In the genomic region with DNA sequence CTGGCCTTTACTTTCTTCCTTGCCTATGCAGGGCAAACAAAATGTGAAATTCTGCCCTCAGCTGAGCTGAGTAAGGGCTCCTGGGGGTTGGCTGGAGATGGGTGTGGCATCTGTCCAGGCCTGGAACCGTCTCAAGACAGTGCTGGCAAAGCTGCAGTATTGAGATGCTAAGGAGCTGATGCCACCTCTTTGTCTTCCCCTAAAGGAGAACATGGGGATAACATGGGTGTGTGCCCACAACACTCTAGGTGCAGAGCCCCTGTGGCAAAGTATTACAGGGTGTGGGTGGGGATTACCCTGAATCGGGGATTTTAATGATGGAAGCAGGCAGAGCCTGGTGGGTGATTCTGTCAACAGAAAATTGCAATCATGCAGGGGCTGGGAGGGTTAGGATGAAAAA, we compare ENCODE assay signal across 9 cellular contexts. TPM values are rescaled to one million over a fixed set of nuclear protein-coding genes. Genes with fewer than 3 reads are reported as not detected.
A peak's percentile ranks its signal among the peaks of the same experiment; 100 is the strongest.
DNase-seq lines count a peak whose midpoint lies in the region; ATAC-seq, FAIRE-seq and TF ChIP-seq lines count a peak whose summit lies in the region.
"Had no signal": no experiment of that assay in that cellular context is flagged by ENCODE, and none has a peak within 500 bp of the region (broad histone marks: within the 10 kb centered on the region; RNA-seq: fewer than 3 reads in every experiment).

No MANE protein-coding gene starts in this region.

- no peak for TF ChIP-seq POLR2A in sigmoid colon (IDR thresholded peaks at IDR 0.05)

- H3K36me3 ChIP-seq in sigmoid colon: peaks cover 3 to 53% (median 40%) of the 10 kb centered on the region in 4 donors

- H3K27ac ChIP-seq in sigmoid colon: no peak overlapping the region

- H3K9me3 ChIP-seq in sigmoid colon: no peaks in the 10 kb centered on the region

- peaks cover 9% of the 10 kb centered on the region for H3K36me3 Mint-ChIP-seq in activated naive CD4-positive, alpha-beta T cell treated with anti-CD3 and anti-CD28 coated beads, Interleukin-2, amount 50 U/mL, for 24 hours
- peaks cover 49% of the 10 kb centered on the region for H3K36me3 Mint-ChIP-seq in MCF 10A (ENCODE audit: insufficient read depth, unreplicated experiment)

- no TSS peak for BruUV-seq in MCF 10A (replicated peaks; lab: Mats Ljungman, UMichigan)

- peak overlapping the region; percentile 87 for H3K27ac Mint-ChIP-seq in activated naive CD4-positive, alpha-beta T cell treated with anti-CD3 and anti-CD28 coated beads, Interleukin-2, amount 50 U/mL, for 24 hours
- H3K27ac Mint-ChIP-seq in MCF 10A (ENCODE audit: low read depth, unreplicated experiment): no peak overlapping the region

- H3K4me1 ChIP-seq in sigmoid colon: peaks cover 0 to 32% (median 24%) of the 10 kb centered on the region in 4 donors

- 42 to 65% methylated on average over 2 of the region's 2 CpGs for WGBS in sigmoid colon, 2 donors

- no peaks in the 10 kb centered on the region for H3K9me3 Mint-ChIP-seq in activated naive CD4-positive, alpha-beta T cell treated with anti-CD3 and anti-CD28 coated beads, Interleukin-2, amount 50 U/mL, for 24 hours
- no peaks in the 10 kb centered on the region for H3K9me3 Mint-ChIP-seq in MCF 10A (ENCODE audit: unreplicated experiment)

- no peak for ATAC-seq in omental fat pad (ENCODE audit: low FRiP score)

- no peak for TF ChIP-seq EP300 in sigmoid colon (IDR thresholded peaks at IDR 0.05)

- no peak for FAIRE-seq in HTR-8/SVneo (lab: Jason Lieb, UNC)

- CTCF ChIA-PET in MCF 10A (lab: Yijun Ruan, JAX): interaction anchor here (0.6 to 2.1 kb wide), 3 partner anchors 175 to 180 kb away, joined by 3 to 7 read pairs (median 5); partner anchors contain the start of gene PTPRF

- TF ChIP-seq CTCF in LNCaP clone FGC (IDR thresholded peaks at IDR 0.05; ENCODE audit: control insufficient read depth, extremely low read depth, insufficient read depth) (peak; percentile 41), MCF 10A (IDR thresholded peaks at IDR 0.05; ENCODE audit: unreplicated experiment) (no peak), retinal pigment epithelial cell (conservative IDR thresholded peaks at IDR 0.05; ENCODE audit: low read depth, low read length) (peak; percentile 18), omental fat pad (IDR thresholded peaks at IDR 0.05) (no peak), sigmoid colon (IDR thresholded peaks at IDR 0.05) (no peak)

- H3K4me1 Mint-ChIP-seq in activated naive CD4-positive, alpha-beta T cell treated with anti-CD3 and anti-CD28 coated beads, Interleukin-2, amount 50 U/mL, for 24 hours: peaks cover 27% of the 10 kb centered on the region
- peaks cover 7% of the 10 kb centered on the region for H3K4me1 Mint-ChIP-seq in MCF 10A (ENCODE audit: insufficient read depth, unreplicated experiment)

- intact Hi-C loops in MCF 10A (cut with micrococcal nuclease) (no loop called here), sigmoid colon (cut with DNase I) (no loop called here)

- no peaks in the 10 kb centered on the region for H3K27me3 Mint-ChIP-seq in activated naive CD4-positive, alpha-beta T cell treated with anti-CD3 and anti-CD28 coated beads, Interleukin-2, amount 50 U/mL, for 24 hours
- H3K27me3 Mint-ChIP-seq in MCF 10A (ENCODE audit: insufficient read depth, unreplicated experiment): no peaks in the 10 kb centered on the region

- no peak for DNase-seq in activated naive CD4-positive, alpha-beta T cell (lab: John Stamatoyannopoulos, UW)
- peak; percentile 82 for DNase-seq in LNCaP clone FGC (ENCODE audit: low read depth)
- peak; percentile 58 for DNase-seq in MCF 10A (ENCODE audit: unreplicated experiment)
- DNase-seq in retinal pigment epithelial cell (ENCODE audit: low read depth): no peak
- DNase-seq in omental fat pad (ENCODE audit: low spot score): no peak
- no peak for DNase-seq in HTR-8/SVneo (ENCODE audit: insufficient read length, low spot score)
- no peak for DNase-seq in sigmoid colon
- DNase-seq: SW 1271 had no signal

- H3K4me3 ChIP-seq in LNCaP clone FGC (ENCODE audit: low read depth, low read length) (no peak overlapping the region), retinal pigment epithelial cell (ENCODE audit: low read length) (no peak overlapping the region), sigmoid colon (no peak overlapping the region)

- peak overlapping the region; percentile 55 for H3K4me3 Mint-ChIP-seq in activated naive CD4-positive, alpha-beta T cell treated with anti-CD3 and anti-CD28 coated beads, Interleukin-2, amount 50 U/mL, for 24 hours
- no peak overlapping the region for H3K4me3 Mint-ChIP-seq in MCF 10A (ENCODE audit: unreplicated experiment)

- no peaks in the 10 kb centered on the region for H3K27me3 ChIP-seq in sigmoid colon

- POLR2A ChIA-PET in MCF 10A (lab: Yijun Ruan, JAX): no interaction called here

RNA-seq across cellular contexts. Expression of gene ST3GAL3, which starts 2.5 kb away (rescaled TPM):
- total RNA-seq in MCF 10A (2022) (22.4 and 24.2 TPM in 2 replicates), omental fat pad (10 to 100 TPM; 13.4 to 23.9 (median 20.1) TPM), sigmoid colon (10 to 100 TPM; 21.3 to 31.4 (median 23.8) TPM)
- 10 to 100 TPM in 2 of 3 donors, 1 to 10 TPM in 1; 7.2 to 18.0 (median 13.1) TPM for polyA plus RNA-seq in sigmoid colon

RNA-seq across cellular contexts. Expression of gene KDM4A, which starts 54.9 kb away (rescaled TPM):
- total RNA-seq in MCF 10A (2022) (42.5 and 48.1 TPM in 2 replicates), omental fat pad (10 to 100 TPM; 19.7 to 26.0 (median 24.2) TPM), sigmoid colon (10 to 100 TPM; 16.2 to 30.7 (median 17.5) TPM)
- 10 to 100 TPM; 16.8 to 25.2 (median 25.0) TPM for polyA plus RNA-seq in sigmoid colon

Comparison
In these comparisons a context has a peak if more than half of its experiments do, and no peak if none do; other contexts are left out.
1. DNase-seq: peak in LNCaP clone FGC (single experiment) and MCF 10A (single experiment); none in activated naive CD4-positive, alpha-beta T cell (0 of 4), retinal pigment epithelial cell (single experiment), omental fat pad (single experiment), HTR-8/SVneo (single experiment) and sigmoid colon (single experiment).
2. CTCF ChIP-seq: peak in LNCaP clone FGC (single experiment) and retinal pigment epithelial cell (single experiment); none in MCF 10A (single experiment), omental fat pad (0 of 3) and sigmoid colon (0 of 4).